8 cellular contexts compared by ENCODE assay signal in the genomic region with DNA sequence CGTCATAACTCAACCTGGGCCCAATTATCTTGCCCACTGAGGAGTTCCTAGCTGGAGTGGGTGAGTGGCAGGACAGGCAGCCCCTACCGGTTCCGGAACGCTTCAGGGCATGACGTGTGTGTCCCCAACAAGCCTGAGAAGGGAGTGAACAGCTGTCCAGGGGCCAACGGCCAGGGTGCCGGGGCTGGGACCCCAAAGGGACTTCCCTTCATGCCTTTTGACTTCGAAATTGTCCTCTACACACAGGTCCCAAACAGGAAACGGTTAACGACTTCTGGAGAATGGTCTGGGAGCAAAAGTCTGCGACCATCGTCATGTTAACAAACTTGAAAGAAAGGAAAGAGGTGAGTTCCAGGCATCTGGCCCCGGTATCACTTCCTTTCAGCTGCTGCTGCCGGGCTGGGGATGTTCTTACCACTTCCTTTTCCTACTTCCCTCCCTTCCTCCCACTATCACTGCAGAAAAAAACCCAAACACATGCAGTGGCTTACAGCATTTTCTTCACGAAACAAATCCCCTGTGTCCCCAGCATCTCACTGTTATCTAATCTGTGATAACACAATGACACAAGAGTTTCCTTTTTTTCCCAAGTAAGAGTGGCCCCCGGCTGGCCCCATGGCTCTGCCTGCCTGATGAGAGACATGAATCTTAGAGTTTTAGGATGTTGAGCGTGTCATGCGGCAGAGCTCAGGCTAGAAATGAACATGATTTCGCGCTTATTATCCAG.
DNase-seq lines count a peak whose midpoint lies in the region; ATAC-seq and TF ChIP-seq lines count a peak whose summit lies in the region.

No MANE protein-coding gene starts in this region.

- peak; percentile 65 for ATAC-seq in CD4-positive, alpha-beta T cell (ENCODE audit: poor library complexity)
- ATAC-seq in GM21529 (IDR thresholded peaks at IDR 0.05; ENCODE audit: unreplicated experiment) (peak; percentile 48), HG03469 (IDR thresholded peaks at IDR 0.05; ENCODE audit: unreplicated experiment) (no peak)
- ATAC-seq in stimulated activated memory B cell treated with anti-CD40 and anti-IgM and Interleukin-4, amounts not matched to agents 10 μg/mL and 1 μg/mL and 100 μg/mL, for 72 hours, result peak; percentile 58

- no peaks in the 10 kb centered on the region for H3K9me3 ChIP-seq in CD4-positive, alpha-beta T cell (ENCODE audit: control insufficient read depth, low read length)

- H3K27me3 ChIP-seq in CD4-positive, alpha-beta T cell (ENCODE audit: control insufficient read depth, insufficient read depth, low read length), result no peaks in the 10 kb centered on the region

- peak overlapping the region; percentile 84 for H3K27ac Mint-ChIP-seq in CD4-positive, alpha-beta T cell
- H3K27ac Mint-ChIP-seq in activated T-helper 2 cell treated with anti-CD3 and anti-CD28 coated beads, Interferon-gamma antibody, Interleukin-2, Interleukin-4, amounts not matched to agents 10 μg/mL and 5 μg/mL and 100 μg/mL, durations not matched to agents 14 hours and 24 hours and 36 hours, result peak overlapping the region; percentile 87
- H3K27ac Mint-ChIP-seq in immature natural killer cell, result peak overlapping the region; percentile 90 to 100 (median 95)
- H3K27ac Mint-ChIP-seq in stimulated activated memory B cell treated with anti-CD40 and anti-IgM and Interleukin-4, amounts not matched to agents 10 μg/mL and 1 μg/mL and 100 μg/mL, for 72 hours, result peak overlapping the region; percentile 67

- peaks cover 68% of the 10 kb centered on the region for H3K4me1 Mint-ChIP-seq in CD4-positive, alpha-beta T cell (ENCODE audit: low read depth)
- peaks cover 58% of the 10 kb centered on the region for H3K4me1 Mint-ChIP-seq in activated T-helper 2 cell treated with anti-CD3 and anti-CD28 coated beads, Interferon-gamma antibody, Interleukin-2, Interleukin-4, amounts not matched to agents 10 μg/mL and 5 μg/mL and 100 μg/mL, durations not matched to agents 14 hours and 24 hours and 36 hours (ENCODE audit: low read depth)
- H3K4me1 Mint-ChIP-seq in immature natural killer cell, result peaks cover 93 to 98% of the 10 kb centered on the region in 2 donors
- H3K4me1 Mint-ChIP-seq in stimulated activated memory B cell treated with anti-CD40 and anti-IgM and Interleukin-4, amounts not matched to agents 10 μg/mL and 1 μg/mL and 100 μg/mL, for 72 hours, result peaks cover 71% of the 10 kb centered on the region

- POLR2A ChIA-PET in CD4-positive, alpha-beta T cell (lab: Charles Lee), result interaction anchor here (1.1 to 4.5 kb wide), 6 partner anchors 15 to 71 kb away, joined by 3 to 112 read pairs (median 8); no protein-coding TSS in a partner anchor

- H3K9me3 Mint-ChIP-seq in CD4-positive, alpha-beta T cell, result no peaks in the 10 kb centered on the region
- peaks cover 3% of the 10 kb centered on the region for H3K9me3 Mint-ChIP-seq in activated T-helper 2 cell treated with anti-CD3 and anti-CD28 coated beads, Interferon-gamma antibody, Interleukin-2, Interleukin-4, amounts not matched to agents 10 μg/mL and 5 μg/mL and 100 μg/mL, durations not matched to agents 14 hours and 24 hours and 36 hours
- peaks cover 0 to 3% (median 0%) of the 10 kb centered on the region in 6 donors for H3K9me3 Mint-ChIP-seq in immature natural killer cell
- H3K9me3 Mint-ChIP-seq in stimulated activated memory B cell treated with anti-CD40 and anti-IgM and Interleukin-4, amounts not matched to agents 10 μg/mL and 1 μg/mL and 100 μg/mL, for 72 hours, result peaks cover 3% of the 10 kb centered on the region

- no peaks in the 10 kb centered on the region for H3K27me3 Mint-ChIP-seq in CD4-positive, alpha-beta T cell
- no peaks in the 10 kb centered on the region for H3K27me3 Mint-ChIP-seq in activated T-helper 2 cell treated with anti-CD3 and anti-CD28 coated beads, Interferon-gamma antibody, Interleukin-2, Interleukin-4, amounts not matched to agents 10 μg/mL and 5 μg/mL and 100 μg/mL, durations not matched to agents 14 hours and 24 hours and 36 hours (ENCODE audit: low read depth)
- peaks cover 26 to 45% (median 36%) of the 10 kb centered on the region in 3 donors for H3K27me3 Mint-ChIP-seq in immature natural killer cell (ENCODE audit: low read depth in 3 of 3)
- no peaks in the 10 kb centered on the region for H3K27me3 Mint-ChIP-seq in stimulated activated memory B cell treated with anti-CD40 and anti-IgM and Interleukin-4, amounts not matched to agents 10 μg/mL and 1 μg/mL and 100 μg/mL, for 72 hours

- intact Hi-C loops in CD4-positive, alpha-beta T cell (cut with DNase I, micrococcal nuclease), result loop anchor here (1.0 to 2.0 kb wide), 2 partner anchors 16 kb away; no protein-coding TSS in a partner anchor
- intact Hi-C loops in activated T-helper 2 cell treated with anti-CD3 and anti-CD28 coated beads, Interferon-gamma antibody, Interleukin-2, Interleukin-4, amounts not matched to agents 10 μg/mL and 5 μg/mL and 100 μg/mL, durations not matched to agents 14 hours and 24 hours and 36 hours (cut with micrococcal nuclease), result no loop called here

- TF ChIP-seq CTCF in CD4-positive, alpha-beta T cell (IDR thresholded peaks at IDR 0.05), result no peak

- peak overlapping the region; percentile 85 for H3K4me3 Mint-ChIP-seq in CD4-positive, alpha-beta T cell
- H3K4me3 Mint-ChIP-seq in activated T-helper 2 cell treated with anti-CD3 and anti-CD28 coated beads, Interferon-gamma antibody, Interleukin-2, Interleukin-4, amounts not matched to agents 10 μg/mL and 5 μg/mL and 100 μg/mL, durations not matched to agents 14 hours and 24 hours and 36 hours (ENCODE audit: low read depth), result peak overlapping the region; percentile 66
- peak overlapping the region; percentile 63 to 88 (median 84) for H3K4me3 Mint-ChIP-seq in immature natural killer cell
- peak overlapping the region; percentile 57 for H3K4me3 Mint-ChIP-seq in stimulated activated memory B cell treated with anti-CD40 and anti-IgM and Interleukin-4, amounts not matched to agents 10 μg/mL and 1 μg/mL and 100 μg/mL, for 72 hours

- H3K27ac ChIP-seq in CD4-positive, alpha-beta T cell (ENCODE audit: low read depth, low read length), result peak overlapping the region; percentile 56

- peak in 9 of 10 experiments; percentile 32 to 63 (median 43) for DNase-seq in CD4-positive, alpha-beta T cell
- peak; percentile 98 to 99 for DNase-seq in Kasumi-1 (lab: John Stamatoyannopoulos, UW)
- DNase-seq in activated T-helper 2 cell treated with anti-CD3 and anti-CD28 coated beads, Interferon-gamma antibody, Interleukin-2, Interleukin-4, amounts not matched to agents 10 μg/mL and 5 μg/mL and 100 μg/mL, durations not matched to agents 14 hours and 24 hours and 36 hours (ENCODE audit: low spot score), result peak; percentile 46
- DNase-seq in immature natural killer cell, result peak; percentile 72 to 75 (median 73)
- DNase-seq in DMS53 treated with DMSO at 0.1 percent for 48 hours (lab: John Stamatoyannopoulos, UW; ENCODE audit: unreplicated experiment), result no peak

- peaks cover 77% of the 10 kb centered on the region for H3K36me3 Mint-ChIP-seq in CD4-positive, alpha-beta T cell (ENCODE audit: low read depth)
- peaks cover 72% of the 10 kb centered on the region for H3K36me3 Mint-ChIP-seq in activated T-helper 2 cell treated with anti-CD3 and anti-CD28 coated beads, Interferon-gamma antibody, Interleukin-2, Interleukin-4, amounts not matched to agents 10 μg/mL and 5 μg/mL and 100 μg/mL, durations not matched to agents 14 hours and 24 hours and 36 hours (ENCODE audit: low read depth)
- peaks cover 35 to 55% (median 39%) of the 10 kb centered on the region in 3 donors for H3K36me3 Mint-ChIP-seq in immature natural killer cell
- H3K36me3 Mint-ChIP-seq in stimulated activated memory B cell treated with anti-CD40 and anti-IgM and Interleukin-4, amounts not matched to agents 10 μg/mL and 1 μg/mL and 100 μg/mL, for 72 hours, result peaks cover 41% of the 10 kb centered on the region

- CTCF ChIA-PET in CD4-positive, alpha-beta T cell (lab: Charles Lee), result interaction anchor here (0.7 to 3.4 kb wide), 4 partner anchors 11 to 28 kb away, joined by 5 to 24 read pairs (median 11); no protein-coding TSS in a partner anchor
